ENCODE assay signal across 1 cellular context in the genomic region with DNA sequence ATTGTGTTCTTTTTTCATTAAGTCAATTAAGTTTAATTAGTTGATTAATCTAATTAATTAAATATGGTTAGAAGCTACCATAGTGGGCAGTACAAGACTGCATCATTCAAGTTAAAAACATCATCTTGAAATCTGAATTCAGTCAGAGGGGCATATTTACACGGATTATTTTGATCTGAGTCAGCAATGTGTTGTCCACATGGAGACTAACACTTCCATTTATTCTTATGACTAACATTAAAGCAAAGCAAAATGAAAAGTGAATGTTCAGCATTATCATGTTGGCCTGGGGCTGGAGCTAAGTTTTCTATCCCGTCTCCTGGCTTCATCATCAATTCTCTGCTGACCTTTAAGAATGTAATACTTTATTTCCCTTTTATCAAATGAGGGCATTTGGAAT.
TF ChIP-seq lines count a peak whose summit lies in the region.

No MANE protein-coding gene starts in this region.

TF ChIP-seq in IMR-90, 13 proteins besides CTCF, POLR2A, EP300 and RAD21:
- TF ChIP-seq MAFK (IDR thresholded peaks at IDR 0.05; ENCODE audit: low read depth, low read length) (peak; percentile 96), CHD1 (IDR thresholded peaks at IDR 0.05; ENCODE audit: low read depth, low read length) (no peak), FOS (IDR thresholded peaks at IDR 0.05; ENCODE audit: low read depth, low read length) (peak; percentile 67)
